ENCODE assay signal across 11 cellular contexts in genomic region chr17:55726440-55726839, GRCh38. TPM values are rescaled to one million over a fixed set of nuclear protein-coding genes. Genes with fewer than 3 reads are reported as not detected.
DNase-seq lines count a peak whose midpoint lies in the region; ATAC-seq and TF ChIP-seq lines count a peak whose summit lies in the region.
"Had no signal": no experiment of that assay in that cellular context is flagged by ENCODE, and none has a peak within 500 bp of the region (broad histone marks: within the 10 kb centered on the region; RNA-seq: fewer than 3 reads in every experiment).

No MANE protein-coding gene starts in this region.

- no peak for TF ChIP-seq EP300 in stomach (IDR thresholded peaks at IDR 0.05)

- H3K4me2 ChIP-seq in PC-3 (ENCODE audit: low read length): no peak overlapping the region

- no peak for TF ChIP-seq POLR2A in stomach (IDR thresholded peaks at IDR 0.05)

- H3K4me1 ChIP-seq in PC-3 (ENCODE audit: insufficient read depth, low read length) (peaks cover 6% of the 10 kb centered on the region; the same call in 1 of the 2 replicates), stomach (peaks cover 0 to 58% (median 23%) of the 10 kb centered on the region in 4 donors)

- no peaks in the 10 kb centered on the region for H3K9me3 Mint-ChIP-seq in stimulated activated memory B cell treated with anti-CD40 and anti-IgM and Interleukin-4, amounts not matched to agents 10 μg/mL and 1 μg/mL and 100 μg/mL, for 72 hours
- H3K9me3 Mint-ChIP-seq: activated CD4-positive, alpha-beta memory T cell treated with anti-CD3 and anti-CD28 coated beads, Interleukin-2, amount 10 ng/mL, durations not matched to agents 7 days and 5 days had no signal

- H3K4me1 Mint-ChIP-seq in stimulated activated memory B cell treated with anti-CD40 and anti-IgM and Interleukin-4, amounts not matched to agents 10 μg/mL and 1 μg/mL and 100 μg/mL, for 72 hours: peaks cover 14% of the 10 kb centered on the region
- H3K4me1 Mint-ChIP-seq: activated CD4-positive, alpha-beta memory T cell treated with anti-CD3 and anti-CD28 coated beads, Interleukin-2, amount 10 ng/mL, durations not matched to agents 7 days and 5 days had no signal

- no peaks in the 10 kb centered on the region for H3K9me2 ChIP-seq in PC-3 (replicated peaks; ENCODE audit: low read length)

- no peak overlapping the region for H2AFZ ChIP-seq in PC-3 (ENCODE audit: low read length)

- H3K9me3 ChIP-seq in PC-3 (ENCODE audit: low read length) (no peaks in the 10 kb centered on the region), stomach (no peaks in the 10 kb centered on the region)

- WGBS in stomach, 5 donors: 21 to 43% (median 35%) methylated on average over 2 of the region's 2 CpGs

- H3K27ac ChIP-seq in PC-3 (ENCODE audit: low read length) (no peak overlapping the region), stomach (peak overlapping the region in 4 of 5 donors; percentile 30 to 81 (median 48))

- H3K27me3 ChIP-seq in PC-3 (ENCODE audit: low read length) (peaks cover 37% of the 10 kb centered on the region), stomach (no peaks in the 10 kb centered on the region)

- H3K36me3 ChIP-seq in PC-3 (ENCODE audit: low read depth, low read length) (no peaks in the 10 kb centered on the region), stomach (no peaks in the 10 kb centered on the region)

- TF ChIP-seq CTCF in PC-3 (conservative IDR thresholded peaks at IDR 0.05; ENCODE audit: low read depth, low read length): no peak
- no peak for TF ChIP-seq CTCF in fibroblast of the aortic adventitia (IDR thresholded peaks at IDR 0.05; ENCODE audit: insufficient read depth, low read length)
- TF ChIP-seq CTCF in stomach (IDR thresholded peaks at IDR 0.05): no peak

- no peak overlapping the region for H3K9ac ChIP-seq in PC-3 (ENCODE audit: low read length)

- no TSS peak for BruUV-seq in PC-3 (replicated peaks; lab: Mats Ljungman, UMichigan)

- CTCF ChIA-PET in PC-3 (lab: Charles Lee): no interaction called here

- peaks cover 50% of the 10 kb centered on the region for H3K27me3 Mint-ChIP-seq in stimulated activated memory B cell treated with anti-CD40 and anti-IgM and Interleukin-4, amounts not matched to agents 10 μg/mL and 1 μg/mL and 100 μg/mL, for 72 hours

- POLR2A ChIA-PET in PC-3 (lab: Charles Lee; ENCODE audit: unreplicated experiment): no interaction called here

- H3F3A ChIP-seq in PC-3 (ENCODE audit: low read length, unreplicated experiment): no peaks in the 10 kb centered on the region

- no peaks in the 10 kb centered on the region for H3K36me3 Mint-ChIP-seq in stimulated activated memory B cell treated with anti-CD40 and anti-IgM and Interleukin-4, amounts not matched to agents 10 μg/mL and 1 μg/mL and 100 μg/mL, for 72 hours

- H3K79me2 ChIP-seq in PC-3 (ENCODE audit: low read length): no peaks in the 10 kb centered on the region

- intact Hi-C loops in PC-3 (cut with micrococcal nuclease): no loop called here
- intact Hi-C loops in stomach (cut with DNase I; ENCODE audit: low total_unique reads): no loop called here

- H3K4me3 ChIP-seq in PC-3 (ENCODE audit: low read length) (no peak overlapping the region), fibroblast of the aortic adventitia (ENCODE audit: low read depth, low read length) (no peak overlapping the region), stomach (no peak overlapping the region)

- DNase-seq in GM04504 (ENCODE audit: low read depth) (peak; percentile 88), PC-3 (peak; percentile 70), fibroblast of the aortic adventitia (ENCODE audit: low read depth) (peak; percentile 100), stomach (peak; percentile 30)
- no peak for DNase-seq in central memory CD4-positive, alpha-beta T cell
- DNase-seq: activated CD4-positive, alpha-beta memory T cell treated with anti-CD3 and anti-CD28 coated beads, Interleukin-2, amount 10 ng/mL, durations not matched to agents 7 days and 5 days; stimulated activated CD4-positive, alpha-beta T cell treated with anti-CD3 and anti-CD28 coated beads, Interleukin-15, amount 100 ng/mL, for 24 hours had no signal

- H3K27ac Mint-ChIP-seq in stimulated activated memory B cell treated with anti-CD40 and anti-IgM and Interleukin-4, amounts not matched to agents 10 μg/mL and 1 μg/mL and 100 μg/mL, for 72 hours: no peak overlapping the region
- H3K27ac Mint-ChIP-seq: activated CD4-positive, alpha-beta memory T cell treated with anti-CD3 and anti-CD28 coated beads, Interleukin-2, amount 10 ng/mL, durations not matched to agents 7 days and 5 days had no signal

- H4K20me1 ChIP-seq in PC-3 (ENCODE audit: low read length): no peaks in the 10 kb centered on the region

- no peak; the same call in 1 of the 2 replicates for ATAC-seq in PC-3
- no peak for ATAC-seq in stimulated activated memory B cell treated with anti-CD40 and anti-IgM and Interleukin-4, amounts not matched to agents 10 μg/mL and 1 μg/mL and 100 μg/mL, for 72 hours
- no peak for ATAC-seq in GM18502 (IDR thresholded peaks at IDR 0.05; ENCODE audit: poor library complexity, unreplicated experiment)
- no peak for ATAC-seq in GM18519 (IDR thresholded peaks at IDR 0.05; ENCODE audit: low FRiP score, unreplicated experiment)
- ATAC-seq: esophagus mucosa had no signal

- no peak overlapping the region for H3K4me3 Mint-ChIP-seq in stimulated activated memory B cell treated with anti-CD40 and anti-IgM and Interleukin-4, amounts not matched to agents 10 μg/mL and 1 μg/mL and 100 μg/mL, for 72 hours
- H3K4me3 Mint-ChIP-seq: activated CD4-positive, alpha-beta memory T cell treated with anti-CD3 and anti-CD28 coated beads, Interleukin-2, amount 10 ng/mL, durations not matched to agents 7 days and 5 days had no signal

RNA-seq across cellular contexts. Expression of gene TMEM100, which starts 3.8 kb away (rescaled TPM):
- total RNA-seq in PC-3 (2014; rRNA removed) (not detected in 2 replicates), fibroblast of the aortic adventitia (ENCODE audit: low replicate concordance) (0.57 and 2.1 TPM in 2 replicates), stomach (10 to 100 TPM in 4 of 5 donors, under 1 TPM in 1; 0.29 to 51.6 (median 23.2) TPM)
- 10 to 100 TPM; 20.2 to 35.3 (median 28.9) TPM for polyA plus RNA-seq in stomach
- total RNA-seq: activated CD4-positive, alpha-beta memory T cell treated with anti-CD3 and anti-CD28 coated beads, Interleukin-2, amount 10 ng/mL, durations not matched to agents 7 days and 5 days had no signal

RNA-seq across cellular contexts. Expression of gene PCTP, which starts 24.4 kb away (rescaled TPM):
- total RNA-seq in PC-3 (2014; rRNA removed) (15.4 and 17.6 TPM in 2 replicates), fibroblast of the aortic adventitia (ENCODE audit: low replicate concordance) (5.2 and 9.7 TPM in 2 replicates), stomach (10 to 100 TPM in 3 of 5 donors, 1 to 10 TPM in 2; 4.7 to 69.2 (median 23.1) TPM)
- 10 to 100 TPM; 14.6 to 22.8 (median 22.5) TPM for polyA plus RNA-seq in stomach
